ENCODE assay signal across 8 cellular contexts in the genomic region with DNA sequence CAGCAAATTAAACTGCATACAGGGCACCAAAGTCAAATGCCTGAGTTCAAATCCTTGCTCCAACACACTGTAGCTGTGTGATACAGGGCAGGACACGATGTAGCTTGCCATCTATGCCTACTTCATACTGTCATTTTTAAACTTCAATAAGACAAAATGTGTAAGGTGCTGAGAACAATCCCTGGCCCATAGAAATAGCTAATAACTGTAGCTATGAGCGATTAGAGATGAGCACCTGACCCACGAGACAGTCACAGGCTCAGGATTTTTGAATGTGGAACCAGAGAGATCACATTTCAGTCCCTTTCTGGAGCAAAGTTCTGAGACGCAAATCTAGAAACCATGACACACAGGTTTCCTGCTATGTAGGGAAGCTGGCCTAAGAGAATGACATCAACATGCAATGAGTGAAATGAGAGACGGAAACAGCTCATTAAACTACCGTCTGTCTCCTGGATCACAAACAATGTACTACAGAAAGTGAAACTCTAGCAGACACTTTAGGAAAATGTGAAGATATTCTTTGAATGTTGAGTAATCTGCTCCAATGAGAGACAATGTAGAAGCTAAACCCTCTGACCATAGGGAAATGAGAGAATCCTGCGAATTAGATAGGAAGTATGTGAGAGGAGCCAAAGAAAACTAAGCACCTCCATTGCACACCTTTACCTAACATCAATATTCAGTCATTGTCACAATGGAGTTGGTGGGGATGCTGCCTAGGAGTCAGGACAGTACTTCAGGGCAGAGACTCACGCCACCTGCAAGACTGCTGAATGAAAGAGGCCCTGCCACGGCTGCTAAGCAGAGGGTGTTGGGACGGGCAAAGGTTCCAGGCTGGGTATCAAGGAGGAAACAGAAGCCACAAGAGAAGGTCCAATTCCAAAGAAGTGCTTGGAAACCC. TPM values are rescaled to one million over a fixed set of nuclear protein-coding genes. Genes with fewer than 3 reads are reported as not detected.
A peak's percentile ranks its signal among the peaks of the same experiment; 100 is the strongest.
DNase-seq lines count a peak whose midpoint lies in the region; ATAC-seq and TF ChIP-seq lines count a peak whose summit lies in the region.

No MANE protein-coding gene starts in this region.

- no peaks in the 10 kb centered on the region for H3K36me3 ChIP-seq in mucosa of descending colon (ENCODE audit: low read depth)

- no peaks in the 10 kb centered on the region for H3K4me1 ChIP-seq in mucosa of descending colon (ENCODE audit: low read depth)

- DNase-seq in activated CD4-positive, alpha-beta T cell treated with anti-CD3 and anti-CD28 coated beads, Interleukin-2, amount 10 ng/mL, durations not matched to agents 24 days and 14 days, result peak; percentile 73
- no peak for DNase-seq in activated CD4-positive, alpha-beta T cell treated with anti-CD3 and anti-CD28 coated beads for 1 hour
- DNase-seq in NOMO-1 treated with dmso at 0.1 percent for 144 hours (lab: John Stamatoyannopoulos, UW; ENCODE audit: unreplicated experiment) (peak; percentile 22), mucosa of descending colon (no peak), midbrain (lab: John Stamatoyannopoulos, UW) (no peak), mesenteric fat pad (ENCODE audit: low spot score) (no peak)
- DNase-seq in NK-92 treated with Interleukin-12 subunit alpha and Interleukin-12 subunit beta, amount 100 ng/mL, for 24 hours (lab: John Stamatoyannopoulos, UW), result no peak

- no peak overlapping the region for H3K4me3 ChIP-seq in mucosa of descending colon

- H3K4me1 Mint-ChIP-seq in activated CD4-positive, alpha-beta T cell treated with anti-CD3 and anti-CD28 coated beads, Interleukin-2, amount 10 ng/mL, durations not matched to agents 24 days and 14 days, result peaks cover 13% of the 10 kb centered on the region

- H3K9me3 Mint-ChIP-seq in activated CD4-positive, alpha-beta T cell treated with anti-CD3 and anti-CD28 coated beads, Interleukin-2, amount 10 ng/mL, durations not matched to agents 24 days and 14 days, result peaks cover 9% of the 10 kb centered on the region

- H3K27ac Mint-ChIP-seq in activated CD4-positive, alpha-beta T cell treated with anti-CD3 and anti-CD28 coated beads, Interleukin-2, amount 10 ng/mL, durations not matched to agents 24 days and 14 days, result peak overlapping the region; percentile 63

- no peak for TF ChIP-seq CTCF in mucosa of descending colon (IDR thresholded peaks at IDR 0.05)

- intact Hi-C loops in activated CD4-positive, alpha-beta T cell treated with anti-CD3 and anti-CD28 coated beads, Interleukin-2, amount 10 ng/mL, durations not matched to agents 24 days and 14 days (cut with micrococcal nuclease), result loop anchor here (1.0 to 10.0 kb wide), 5 partner anchors 10 to 433 kb away; partner anchors contain the start of genes B4GALT6, RNF125 and TRAPPC8
- intact Hi-C loops in mucosa of descending colon (cut with DNase I, micrococcal nuclease), result no loop called here

- peak; percentile 65 for ATAC-seq in HG02852 (IDR thresholded peaks at IDR 0.05; ENCODE audit: unreplicated experiment)
- peak; percentile 93 for ATAC-seq in mucosa of descending colon

- peak overlapping the region; percentile 50 for H3K4me3 Mint-ChIP-seq in activated CD4-positive, alpha-beta T cell treated with anti-CD3 and anti-CD28 coated beads, Interleukin-2, amount 10 ng/mL, durations not matched to agents 24 days and 14 days

- peaks cover 4% of the 10 kb centered on the region for H3K27me3 Mint-ChIP-seq in activated CD4-positive, alpha-beta T cell treated with anti-CD3 and anti-CD28 coated beads, Interleukin-2, amount 10 ng/mL, durations not matched to agents 24 days and 14 days

- no peaks in the 10 kb centered on the region for H3K9me3 ChIP-seq in mucosa of descending colon

- peaks cover 2% of the 10 kb centered on the region for H3K36me3 Mint-ChIP-seq in activated CD4-positive, alpha-beta T cell treated with anti-CD3 and anti-CD28 coated beads, Interleukin-2, amount 10 ng/mL, durations not matched to agents 24 days and 14 days (ENCODE audit: low read depth)

RNA-seq across cellular contexts. Expression of gene B4GALT6, which starts 25.5 kb away (rescaled TPM):
- 2.4 and 2.8 TPM in 2 replicates for total RNA-seq in activated CD4-positive, alpha-beta T cell treated with anti-CD3 and anti-CD28 coated beads, Interleukin-2, amount 10 ng/mL, durations not matched to agents 24 days and 14 days
- 1 to 10 TPM; 6.9 to 8.0 (median 7.8) TPM for total RNA-seq in mucosa of descending colon
- 7.3 TPM for total RNA-seq in mesenteric fat pad

Comparison
In these comparisons a context has a peak if more than half of its experiments do, and no peak if none do; other contexts are left out.
1. DNase-seq: peak in activated CD4-positive, alpha-beta T cell treated with anti-CD3 and anti-CD28 coated beads, Interleukin-2, amount 10 ng/mL, durations not matched to agents 24 days and 14 days (single experiment) and NOMO-1 treated with dmso at 0.1 percent for 144 hours (single experiment); none in activated CD4-positive, alpha-beta T cell treated with anti-CD3 and anti-CD28 coated beads for 1 hour (single experiment), mucosa of descending colon (0 of 3), midbrain (single experiment), NK-92 treated with Interleukin-12 subunit alpha and Interleukin-12 subunit beta, amount 100 ng/mL, for 24 hours (single experiment) and mesenteric fat pad (single experiment).